In genomic region chr11:62556102-62556871, GRCh38 we compare ENCODE assay signal across 8 cellular contexts. TPM values are rescaled to one million over a fixed set of nuclear protein-coding genes. Genes with fewer than 3 reads are reported as not detected.
DNase-seq lines count a peak whose midpoint lies in the region; ATAC-seq and TF ChIP-seq lines count a peak whose summit lies in the region.

No MANE protein-coding gene starts in this region.

- no peak overlapping the region for H2AFZ ChIP-seq in GM23338

- H3K4me3 Mint-ChIP-seq in GM23338 = peak overlapping the region; percentile 14

- no peaks in the 10 kb centered on the region; the same call in 1 of the 3 replicates for H3K9me3 Mint-ChIP-seq in GM23338

- H3K36me3 Mint-ChIP-seq in GM23338 (ENCODE audit: low read depth) = peaks cover 58% of the 10 kb centered on the region

- peak overlapping the region; percentile 88 for H3K27ac ChIP-seq in GM23338 (ENCODE audit: low read depth)

- H3K79me2 ChIP-seq in GM23338 (replicated peaks; ENCODE audit: insufficient read depth) = peaks cover 25% of the 10 kb centered on the region

- H3K4me1 Mint-ChIP-seq in GM23338 = peaks cover 73% of the 10 kb centered on the region

- peak overlapping the region; percentile 96 for H3K27ac Mint-ChIP-seq in GM23338

- ATAC-seq in GM23338 = peak; percentile 38
- no peak for ATAC-seq in HG02840 (IDR thresholded peaks at IDR 0.05; ENCODE audit: low FRiP score, unreplicated experiment)

- H3K27me3 ChIP-seq in GM23338 (ENCODE audit: insufficient read depth) (peaks cover 2% of the 10 kb centered on the region; the same call in 1 of the 2 replicates), kidney epithelial cell (ENCODE audit: control insufficient read depth, insufficient read depth, low read length) (no peaks in the 10 kb centered on the region)

- H3K27me3 Mint-ChIP-seq in GM23338 (ENCODE audit: insufficient read depth, low read depth, poor library complexity) = peaks cover 39% of the 10 kb centered on the region

- H3K36me3 ChIP-seq in GM23338 (ENCODE audit: insufficient read depth) (peaks cover 29% of the 10 kb centered on the region), kidney epithelial cell (ENCODE audit: control insufficient read depth, insufficient read depth, low read length) (peaks cover 1% of the 10 kb centered on the region)

- TF ChIP-seq CTCF in GM23338 (conservative IDR thresholded peaks at IDR 0.05; ENCODE audit: low read depth in 2 of 2) = no peak
- TF ChIP-seq CTCF in WI38 (IDR thresholded peaks at IDR 0.05; ENCODE audit: low read depth, low read length) = no peak
- no peak for TF ChIP-seq CTCF in kidney epithelial cell (IDR thresholded peaks at IDR 0.05; ENCODE audit: insufficient read depth, low read length, poor library complexity, severe bottlenecking)

- DNase-seq in DMS153 treated with DMSO at 0.1 percent for 48 hours (lab: John Stamatoyannopoulos, UW; ENCODE audit: unreplicated experiment) (peak; percentile 19), GM23338 (ENCODE audit: low spot score) (peak; percentile 91), MV-4-11 (lab: John Stamatoyannopoulos, UW) (peak; percentile 99), kidney epithelial cell (ENCODE audit: low read depth) (peak; percentile 88)
- DNase-seq in central memory CD4-positive, alpha-beta T cell = peak; percentile 86
- peak; percentile 52 for DNase-seq in stimulated activated CD4-positive, alpha-beta T cell treated with anti-CD3 and anti-CD28 coated beads, Interleukin-2, amount 100 ng/mL, for 4 hours (ENCODE audit: low read depth)

- H3K4me3 ChIP-seq in GM23338 (no peak overlapping the region), WI38 (ENCODE audit: low read depth, low read length) (peak overlapping the region; percentile 13), kidney epithelial cell (ENCODE audit: low read depth, low read length) (no peak overlapping the region)

- H3K9me2 ChIP-seq in GM23338 (ENCODE audit: insufficient read depth) = no peaks in the 10 kb centered on the region

- H3K4me2 ChIP-seq in GM23338 = peak overlapping the region; percentile 50; the same call in 1 of the 2 replicates

- H3K4me1 ChIP-seq in GM23338 (ENCODE audit: insufficient read depth) = peaks cover 66% of the 10 kb centered on the region

- peaks cover 39% of the 10 kb centered on the region for H4K20me1 ChIP-seq in GM23338 (replicated peaks; ENCODE audit: insufficient read depth)

- peaks cover 64% of the 10 kb centered on the region for H3F3A ChIP-seq in GM23338 (replicated peaks; ENCODE audit: low read depth)

TF ChIP-seq in GM23338, 12 proteins besides CTCF, POLR2A, EP300 and RAD21:
- TF ChIP-seq EZH2phosphoT487 (IDR thresholded peaks at IDR 0.05; ENCODE audit: unreplicated experiment) (no peak), CREB1 (CRISPR knock-in tag; IDR thresholded peaks at IDR 0.05; ENCODE audit: low read depth) (peak; percentile 76), POLR2AphosphoS5 (IDR thresholded peaks at IDR 0.05; ENCODE audit: low read depth) (peak; percentile 45)
TF ChIP-seq in GM23338: peak in this region for 2.

RNA-seq across cellular contexts. Expression of gene AHNAK, which starts 9.7 kb away (rescaled TPM):
- total RNA-seq in GM23338 (2014; rRNA removed; shearing (Covaris generic)) = 1.7 and 2.1 TPM in 2 replicates
- polyA plus RNA-seq in GM23338 (2016; fragmentation: Nextera tagmentation; extraction: Ambion mirVana) = 0.91 and 1.1 TPM in 2 replicates
- 224 and 226 TPM in 2 replicates for total RNA-seq in kidney epithelial cell

RNA-seq across cellular contexts. Expression of gene EEF1G, which starts 17.4 kb away (rescaled TPM):
- 1,200 and 1,316 TPM in 2 replicates for total RNA-seq in GM23338 (2014; rRNA removed; shearing (Covaris generic))
- 696 and 736 TPM in 2 replicates for polyA plus RNA-seq in GM23338 (2016; fragmentation: Nextera tagmentation; extraction: Ambion mirVana)
- 2,411 and 2,583 TPM in 2 replicates for total RNA-seq in kidney epithelial cell

RNA-seq across cellular contexts. Expression of gene TUT1, which starts 35.0 kb away (rescaled TPM):
- total RNA-seq in GM23338 (2014; rRNA removed; shearing (Covaris generic)) = 15.2 and 22.2 TPM in 2 replicates
- polyA plus RNA-seq in GM23338 (2016; fragmentation: Nextera tagmentation; extraction: Ambion mirVana) = 12.8 and 14.0 TPM in 2 replicates
- 15.0 and 15.2 TPM in 2 replicates for total RNA-seq in kidney epithelial cell

RNA-seq across cellular contexts. Expression of gene MTA2, which starts 45.4 kb away (rescaled TPM):
- 93.6 and 102 TPM in 2 replicates for total RNA-seq in GM23338 (2014; rRNA removed; shearing (Covaris generic))
- polyA plus RNA-seq in GM23338 (2016; fragmentation: Nextera tagmentation; extraction: Ambion mirVana) = 22.1 and 22.9 TPM in 2 replicates
- 136 and 137 TPM in 2 replicates for total RNA-seq in kidney epithelial cell

RNA-seq across cellular contexts. Expression of gene EML3, which starts 56.3 kb away (rescaled TPM):
- total RNA-seq in GM23338 (2014; rRNA removed; shearing (Covaris generic)) = 17.1 and 19.3 TPM in 2 replicates
- polyA plus RNA-seq in GM23338 (2016; fragmentation: Nextera tagmentation; extraction: Ambion mirVana) = 15.4 and 15.5 TPM in 2 replicates
- 20.9 and 21.1 TPM in 2 replicates for total RNA-seq in kidney epithelial cell

Comparison
In these comparisons a context has a peak if more than half of its experiments do, and no peak if none do; other contexts are left out.
1. DNase-seq: peak in every context shown above with its lines; median percentile 99 in MV-4-11; 91 in GM23338; 88 in kidney epithelial cell; 86 in central memory CD4-positive, alpha-beta T cell; 52 in stimulated activated CD4-positive, alpha-beta T cell treated with anti-CD3 and anti-CD28 coated beads, Interleukin-2, amount 100 ng/mL, for 4 hours; 19 in DMS153 treated with DMSO at 0.1 percent for 48 hours.
2. RNA of gene AHNAK, which starts 9.7 kb away (total RNA-seq): 224 to 226 TPM in kidney epithelial cell; 1.7 to 2.1 TPM in GM23338; every median in the first group is over 10 times any median in the second.